ENCODE assay signal across 16 cellular contexts in the genomic region with DNA sequence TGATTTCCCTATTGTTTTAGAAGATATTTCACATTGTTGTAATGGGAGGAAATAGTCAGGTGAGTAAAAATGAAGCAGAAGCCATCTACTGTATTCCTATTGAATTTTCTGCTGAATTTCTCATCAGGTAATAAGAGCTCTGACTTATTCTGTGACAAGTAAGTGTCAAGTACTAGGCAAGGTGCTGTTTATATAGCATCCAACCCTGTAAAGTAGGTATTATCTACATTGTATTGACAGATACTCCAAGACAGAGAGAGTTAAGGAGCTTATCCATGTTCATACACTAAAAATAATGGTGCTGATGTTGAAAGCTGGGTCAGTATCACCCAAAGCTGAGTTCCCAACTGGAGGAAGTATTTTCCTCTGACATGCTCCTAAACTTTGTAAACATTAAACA.
DNase-seq lines count a peak whose midpoint lies in the region; ATAC-seq and TF ChIP-seq lines count a peak whose summit lies in the region.
"Had no signal": no experiment of that assay in that cellular context is flagged by ENCODE, and none has a peak within 500 bp of the region (broad histone marks: within the 10 kb centered on the region; RNA-seq: fewer than 3 reads in every experiment).

No MANE protein-coding gene starts in this region.

- no peak overlapping the region for H3K4me3 ChIP-seq in OCI-LY1 (ENCODE audit: low read depth, low read length, poor library complexity, severe bottlenecking)
- H3K4me3 ChIP-seq: BLaER1 had no signal

- H3K9ac ChIP-seq in OCI-LY1 (ENCODE audit: low read length), result no peak overlapping the region
- H3K9ac ChIP-seq: BLaER1 had no signal

- H3K9me2 ChIP-seq in OCI-LY1 (ENCODE audit: low read depth, low read length), result no peaks in the 10 kb centered on the region

- no peak overlapping the region for H3K4me2 ChIP-seq in OCI-LY1 (ENCODE audit: low read length)
- H3K4me2 ChIP-seq: BLaER1 had no signal

- DNase-seq in NCI-H82 (lab: John Stamatoyannopoulos, UW) (peak; percentile 29), NCI-H82 treated with DMSO at 0.1 percent for 48 hours (lab: John Stamatoyannopoulos, UW; ENCODE audit: unreplicated experiment) (no peak), Right ventricle myocardium inferior (ENCODE audit: missing footprints) (no peak)
- no peak for DNase-seq in stimulated activated CD4-positive, alpha-beta T cell treated with anti-CD3 and anti-CD28 coated beads, Interleukin-4, amount 100 ng/mL, for 24 hours
- DNase-seq: 8988T; ACHN; BE2C; C1 segment of cervical spinal cord; CD4-positive, alpha-beta memory T cell; CD4-positive, CD25-positive, alpha-beta regulatory T cell; CD8-positive, alpha-beta memory T cell; COR-L47; DMS79 treated with DMSO at 0.1 percent for 48 hours; GF-D8 had no signal

- intact Hi-C loops in Right ventricle myocardium inferior (cut with DNase I), result no loop called here

- no peaks in the 10 kb centered on the region for H3K27me3 ChIP-seq in OCI-LY1 (ENCODE audit: insufficient read depth, low read length)
- H3K27me3 ChIP-seq: BE2C, BLaER1 had no signal

- H3K36me3 ChIP-seq in OCI-LY1 (ENCODE audit: insufficient read depth, low read length), result no peaks in the 10 kb centered on the region
- H3K36me3 ChIP-seq: BE2C, BLaER1 had no signal

- no peaks in the 10 kb centered on the region for H3K79me2 ChIP-seq in OCI-LY1 (ENCODE audit: insufficient read depth, low read length)

- no peaks in the 10 kb centered on the region for H3K4me1 ChIP-seq in OCI-LY1 (ENCODE audit: insufficient read depth, low read length, severe bottlenecking)
- H3K4me1 ChIP-seq: BE2C, BLaER1 had no signal

- no peak for ATAC-seq in Right ventricle myocardium inferior

- H3K9me3 ChIP-seq in OCI-LY1 (ENCODE audit: low read length), result no peaks in the 10 kb centered on the region
- H3K9me3 ChIP-seq: BE2C, BLaER1 had no signal

- peak overlapping the region; percentile 30; the same call in 1 of the 2 replicates for H2AFZ ChIP-seq in OCI-LY1 (ENCODE audit: low read length)

- no peak for TF ChIP-seq CTCF in OCI-LY1 (IDR thresholded peaks at IDR 0.05; ENCODE audit: low read length)

- no peak overlapping the region for H3K27ac ChIP-seq in OCI-LY1 (ENCODE audit: low read depth, low read length, poor library complexity, severe bottlenecking)
- H3K27ac ChIP-seq: BLaER1 had no signal

- H4K20me1 ChIP-seq in OCI-LY1 (ENCODE audit: insufficient read depth, low read length), result no peaks in the 10 kb centered on the region
- H4K20me1 ChIP-seq: BLaER1 had no signal

- no peaks in the 10 kb centered on the region for H3F3A ChIP-seq in OCI-LY1 (ENCODE audit: insufficient read depth, low read length)
